In the genomic region with DNA sequence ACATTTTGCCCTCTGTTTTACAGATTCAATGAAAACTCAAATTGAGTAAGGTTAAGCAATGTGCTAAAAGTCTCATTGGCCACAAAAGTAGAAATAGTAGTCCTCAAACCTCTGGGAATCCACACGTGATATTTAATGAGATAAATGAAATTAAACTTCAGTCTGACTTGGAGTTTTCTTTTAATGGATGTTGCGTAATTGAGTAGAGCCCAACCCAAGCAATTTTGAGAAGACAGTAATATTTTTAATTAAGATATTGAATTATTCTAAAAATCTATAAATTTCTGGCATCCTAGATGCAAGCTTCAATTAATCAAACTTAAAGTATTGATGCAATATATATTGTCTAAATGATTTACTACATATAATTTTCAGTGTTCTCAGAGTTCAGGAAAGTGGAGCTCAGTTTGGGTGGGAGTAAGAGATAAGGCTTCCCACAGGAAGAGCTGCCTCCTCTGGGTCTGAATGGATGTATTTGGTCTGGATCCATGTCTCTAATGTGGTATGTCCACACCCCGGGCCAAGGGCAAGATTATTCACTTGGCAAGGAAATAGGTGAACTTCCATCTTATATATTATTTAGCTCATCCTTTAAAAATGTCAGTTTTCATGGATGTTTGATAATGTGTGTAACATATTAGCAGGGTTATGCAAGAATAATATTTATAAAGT, we compare ENCODE assay signal across 27 cellular contexts. TPM values are rescaled to one million over a fixed set of nuclear protein-coding genes. Genes with fewer than 3 reads are reported as not detected.
DNase-seq lines count a peak whose midpoint lies in the region; ATAC-seq and TF ChIP-seq lines count a peak whose summit lies in the region.
"Had no signal": no experiment of that assay in that cellular context is flagged by ENCODE, and none has a peak within 500 bp of the region (broad histone marks: within the 10 kb centered on the region; RNA-seq: fewer than 3 reads in every experiment).

No MANE protein-coding gene starts in this region.

- H3K9ac ChIP-seq in subcutaneous abdominal adipose tissue (ENCODE audit: low read length in 5 of 5), result no peak overlapping the region

- ATAC-seq in activated T-helper 17 cell treated with anti-CD3 and anti-CD28 coated beads, Interleukin-2, amount 50 U/mL, for 72 hours (replicated peaks), result no peak
- no peak for ATAC-seq in gastroesophageal sphincter
- ATAC-seq in GM19328 (IDR thresholded peaks at IDR 0.05; ENCODE audit: unreplicated experiment), result no peak
- ATAC-seq: stimulated activated naive B cell treated with anti-CD40 and anti-IgM and Interleukin-4, amounts not matched to agents 10 μg/mL and 1 μg/mL and 100 μg/mL, for 72 hours; WTC11 had no signal

- H3K36me3 ChIP-seq in breast epithelium (no peaks in the 10 kb centered on the region), subcutaneous abdominal adipose tissue (ENCODE audit: control insufficient read depth in 5 of 5, insufficient read depth in 5 of 5, low read length in 5 of 5) (peaks cover 0 to 9% (median 0%) of the 10 kb centered on the region in 5 donors), gastroesophageal sphincter (peaks cover 0 to 7% of the 10 kb centered on the region in 2 donors), tibial nerve (no peaks in the 10 kb centered on the region)

- peaks cover 8 to 22% of the 10 kb centered on the region in 2 donors for H3K4me1 ChIP-seq in breast epithelium
- H3K4me1 ChIP-seq in subcutaneous abdominal adipose tissue (ENCODE audit: control insufficient read depth in 5 of 5, insufficient read depth in 5 of 5, low read length in 5 of 5), result peaks cover 2 to 87% (median 79%) of the 10 kb centered on the region in 5 donors
- H3K4me1 ChIP-seq in gastroesophageal sphincter, result peaks cover 28 to 93% (median 33%) of the 10 kb centered on the region in 3 donors
- H3K4me1 ChIP-seq in tibial nerve, result peaks cover 0 to 87% (median 61%) of the 10 kb centered on the region in 4 donors

- intact Hi-C loops in breast epithelium (cut with DNase I; ENCODE audit: low total_unique reads) (loop anchor here (10.0 kb wide), 1 partner anchor 114 kb away; no protein-coding TSS in a partner anchor), MCF 10A (cut with micrococcal nuclease) (no loop called here)

- H3K27ac ChIP-seq in breast epithelium (peak overlapping the region; percentile 41 to 54), subcutaneous abdominal adipose tissue (ENCODE audit: low read depth, low read length) (peak overlapping the region; percentile 1), gastroesophageal sphincter (peak overlapping the region in 2 of 4 donors; percentile 7 to 32), tibial nerve (peak overlapping the region in 1 of 4 donors; percentile 94)
- H3K27ac ChIP-seq: esophagus squamous epithelium, hepatocyte had no signal

- H3K4me3 Mint-ChIP-seq in MCF 10A (ENCODE audit: unreplicated experiment), result no peak overlapping the region
- H3K4me3 Mint-ChIP-seq in activated T-helper 17 cell treated with anti-CD3 and anti-CD28 coated beads, Interleukin-2, amount 50 U/mL, for 72 hours, result no peak overlapping the region
- H3K4me3 Mint-ChIP-seq: activated CD4-positive, alpha-beta T cell treated with anti-CD3 and anti-CD28 coated beads, Interleukin-2, amount 10 ng/mL, durations not matched to agents 7 days and 5 days; activated naive CD8-positive, alpha-beta T cell; CD4-positive, CD25-positive, alpha-beta regulatory T cell; endodermal cell; nephron; stimulated activated naive B cell treated with anti-CD40 and anti-IgM and Interleukin-4, amounts not matched to agents 10 μg/mL and 1 μg/mL and 100 μg/mL, for 72 hours; WTC11 had no signal

- H3K27ac Mint-ChIP-seq in MCF 10A (ENCODE audit: low read depth, unreplicated experiment), result no peak overlapping the region
- peak overlapping the region; percentile 1 for H3K27ac Mint-ChIP-seq in activated T-helper 17 cell treated with anti-CD3 and anti-CD28 coated beads, Interleukin-2, amount 50 U/mL, for 72 hours
- H3K27ac Mint-ChIP-seq: activated CD4-positive, alpha-beta T cell treated with anti-CD3 and anti-CD28 coated beads, Interleukin-2, amount 10 ng/mL, durations not matched to agents 7 days and 5 days; CD4-positive, CD25-positive, alpha-beta regulatory T cell; endodermal cell; stimulated activated naive B cell treated with anti-CD40 and anti-IgM and Interleukin-4, amounts not matched to agents 10 μg/mL and 1 μg/mL and 100 μg/mL, for 72 hours; WTC11 had no signal

- DNase-seq in breast epithelium (ENCODE audit: low spot score in 2 of 2) (no peak), MCF 10A (ENCODE audit: unreplicated experiment) (no peak), fibroblast of pulmonary artery (ENCODE audit: low read depth) (peak; percentile 83), tibial nerve (ENCODE audit: low spot score in 2 of 2) (no peak)
- DNase-seq: 8988T; activated CD4-positive, alpha-beta T cell treated with anti-CD3 and anti-CD28 coated beads, Interleukin-2, amount 10 ng/mL, durations not matched to agents 7 days and 5 days; activated effector memory CD4-positive, alpha-beta T cell treated with anti-CD3 and anti-CD28 coated beads, Interleukin-2, amount 50 U/mL, for 16 hours; AML-193; aorta; caudate nucleus; CD4-positive, CD25-positive, alpha-beta regulatory T cell; DND-41; endodermal cell; esophagus squamous epithelium; NCI-H146; SHP77; stimulated activated naive B cell treated with anti-CD40 and anti-IgM and Interleukin-4, amounts not matched to agents 10 μg/mL and 1 μg/mL and 100 μg/mL, for 72 hours; SW 1271; T1000 had no signal

- TF ChIP-seq EP300 in gastroesophageal sphincter (IDR thresholded peaks at IDR 0.05) (no peak), tibial nerve (IDR thresholded peaks at IDR 0.05) (no peak)

- POLR2A ChIA-PET in MCF 10A (lab: Yijun Ruan, JAX), result interaction anchor here (0.5 to 11.7 kb wide), 7 partner anchors 19 to 204 kb away, joined by 3 to 423 read pairs (median 3); no protein-coding TSS in a partner anchor

- H3K36me3 Mint-ChIP-seq in MCF 10A (ENCODE audit: insufficient read depth, unreplicated experiment), result peaks cover 6% of the 10 kb centered on the region
- H3K36me3 Mint-ChIP-seq in activated T-helper 17 cell treated with anti-CD3 and anti-CD28 coated beads, Interleukin-2, amount 50 U/mL, for 72 hours (ENCODE audit: low read depth), result peaks cover 38% of the 10 kb centered on the region
- H3K36me3 Mint-ChIP-seq: WTC11 had no signal

- no peaks in the 10 kb centered on the region for H3K27me3 Mint-ChIP-seq in MCF 10A (ENCODE audit: insufficient read depth, unreplicated experiment)
- no peaks in the 10 kb centered on the region for H3K27me3 Mint-ChIP-seq in activated T-helper 17 cell treated with anti-CD3 and anti-CD28 coated beads, Interleukin-2, amount 50 U/mL, for 72 hours
- H3K27me3 Mint-ChIP-seq: activated CD4-positive, alpha-beta T cell treated with anti-CD3 and anti-CD28 coated beads, Interleukin-2, amount 10 ng/mL, durations not matched to agents 7 days and 5 days; activated naive CD8-positive, alpha-beta T cell; CD4-positive, CD25-positive, alpha-beta regulatory T cell; stimulated activated naive B cell treated with anti-CD40 and anti-IgM and Interleukin-4, amounts not matched to agents 10 μg/mL and 1 μg/mL and 100 μg/mL, for 72 hours had no signal

- H3K4me1 Mint-ChIP-seq in MCF 10A (ENCODE audit: insufficient read depth, unreplicated experiment), result peaks cover 36% of the 10 kb centered on the region
- H3K4me1 Mint-ChIP-seq in activated T-helper 17 cell treated with anti-CD3 and anti-CD28 coated beads, Interleukin-2, amount 50 U/mL, for 72 hours, result peaks cover 35% of the 10 kb centered on the region

- H3K9me3 ChIP-seq in breast epithelium (no peaks in the 10 kb centered on the region), subcutaneous abdominal adipose tissue (ENCODE audit: control insufficient read depth in 5 of 5, low read length in 5 of 5) (no peaks in the 10 kb centered on the region), gastroesophageal sphincter (no peaks in the 10 kb centered on the region), tibial nerve (no peaks in the 10 kb centered on the region)
- H3K9me3 ChIP-seq: esophagus squamous epithelium had no signal

- no peak overlapping the region for H3K4me3 ChIP-seq in breast epithelium
- no peak overlapping the region for H3K4me3 ChIP-seq in fibroblast of pulmonary artery (replicated peaks; ENCODE audit: low read depth, low read length)
- H3K4me3 ChIP-seq in subcutaneous abdominal adipose tissue (ENCODE audit: low read depth in 1 of 5, low read length in 5 of 5), result no peak overlapping the region
- no peak overlapping the region for H3K4me3 ChIP-seq in gastroesophageal sphincter
- no peak overlapping the region for H3K4me3 ChIP-seq in tibial nerve
- H3K4me3 ChIP-seq: esophagus squamous epithelium, hepatocyte had no signal

- no peaks in the 10 kb centered on the region for H3K9me3 Mint-ChIP-seq in MCF 10A (ENCODE audit: unreplicated experiment)
- H3K9me3 Mint-ChIP-seq in activated T-helper 17 cell treated with anti-CD3 and anti-CD28 coated beads, Interleukin-2, amount 50 U/mL, for 72 hours, result no peaks in the 10 kb centered on the region
- H3K9me3 Mint-ChIP-seq: activated CD4-positive, alpha-beta T cell treated with anti-CD3 and anti-CD28 coated beads, Interleukin-2, amount 10 ng/mL, durations not matched to agents 7 days and 5 days; CD4-positive, CD25-positive, alpha-beta regulatory T cell; endodermal cell; nephron; stimulated activated naive B cell treated with anti-CD40 and anti-IgM and Interleukin-4, amounts not matched to agents 10 μg/mL and 1 μg/mL and 100 μg/mL, for 72 hours; WTC11 had no signal

- H3K27me3 ChIP-seq in breast epithelium (no peaks in the 10 kb centered on the region), subcutaneous abdominal adipose tissue (ENCODE audit: control insufficient read depth in 5 of 5, insufficient read depth in 4 of 5, low read length in 5 of 5) (no peaks in the 10 kb centered on the region), gastroesophageal sphincter (no peaks in the 10 kb centered on the region), tibial nerve (no peaks in the 10 kb centered on the region)
- H3K27me3 ChIP-seq: esophagus squamous epithelium, hepatocyte had no signal

- BruUV-seq in MCF 10A (replicated peaks; lab: Mats Ljungman, UMichigan), result no TSS peak

- CTCF ChIA-PET in MCF 10A (lab: Yijun Ruan, JAX), result interaction anchor here (1.2 to 10.1 kb wide), 6 partner anchors 11 to 119 kb away, joined by 3 to 93 read pairs (median 6); no protein-coding TSS in a partner anchor

- TF ChIP-seq POLR2A in breast epithelium (IDR thresholded peaks at IDR 0.05) (no peak), gastroesophageal sphincter (IDR thresholded peaks at IDR 0.05) (no peak), tibial nerve (IDR thresholded peaks at IDR 0.05) (no peak)

- TF ChIP-seq CTCF in breast epithelium (IDR thresholded peaks at IDR 0.05) (no peak), MCF 10A (IDR thresholded peaks at IDR 0.05; ENCODE audit: unreplicated experiment) (no peak), fibroblast of pulmonary artery (IDR thresholded peaks at IDR 0.05; ENCODE audit: low read length, missing control alignments) (no peak), gastroesophageal sphincter (IDR thresholded peaks at IDR 0.05) (no peak), tibial nerve (IDR thresholded peaks at IDR 0.05) (no peak)

- WGBS in gastroesophageal sphincter (ENCODE audit: low coverage in 1 of 2), 2 donors, result 50 to 61% methylated on average over 2 to 3 of the region's 3 CpGs
- 55% methylated on average over 3 of the region's 3 CpGs for WGBS in tibial nerve, 2 donors

RNA-seq across cellular contexts. Expression of gene MBNL2, which starts 6.9 kb away (rescaled TPM):
- total RNA-seq in breast epithelium, result 100 to 1,000 TPM in 2 of 3 donors, 10 to 100 TPM in 1; 68.5 to 131 (median 120) TPM
- total RNA-seq in MCF 10A (2022), result 74.3 and 85.8 TPM in 2 replicates
- 10 to 100 TPM; 13.4 to 27.2 TPM for total RNA-seq in activated T-helper 17 cell treated with anti-CD3 and anti-CD28 coated beads, Interleukin-2, amount 50 U/mL, for 72 hours
- 100 to 1,000 TPM; 113 to 129 (median 118) TPM for total RNA-seq in gastroesophageal sphincter
- total RNA-seq in tibial nerve, result 100 to 1,000 TPM in 2 of 4 donors, 10 to 100 TPM in 2; 87.9 to 126 (median 95.5) TPM
